ENCODE assay signal across 10 cellular contexts in genomic region chr7:37285701-37286475, GRCh38.
DNase-seq lines count a peak whose midpoint lies in the region; FAIRE-seq and TF ChIP-seq lines count a peak whose summit lies in the region.
"Had no signal": no experiment of that assay in that cellular context is flagged by ENCODE, and none has a peak within 500 bp of the region (broad histone marks: within the 10 kb centered on the region; RNA-seq: fewer than 3 reads in every experiment).

No MANE protein-coding gene starts in this region.

- H3K27me3 Mint-ChIP-seq in nephron (ENCODE audit: low read depth) (no peaks in the 10 kb centered on the region), Caco-2 (ENCODE audit: insufficient read depth, unreplicated experiment) (peaks cover 7% of the 10 kb centered on the region)

- peak; percentile 6 for DNase-seq in DMS79 (lab: John Stamatoyannopoulos, UW)
- no peak for DNase-seq in DMS79 treated with DMSO at 0.1 percent for 48 hours (lab: John Stamatoyannopoulos, UW)
- DNase-seq in NCI-H1105 (lab: John Stamatoyannopoulos, UW), result peak; percentile 57
- DNase-seq in bronchial epithelial cell (ENCODE audit: low read depth), result no peak
- no peak for DNase-seq in Caco-2
- no peak for DNase-seq in frontal cortex (ENCODE audit: low spot score in 2 of 2)
- DNase-seq in OCI-M2 (lab: John Stamatoyannopoulos, UW; ENCODE audit: unreplicated experiment), result no peak
- DNase-seq: NCI-H1048, SHP77 treated with DMSO at 0.1 percent for 48 hours had no signal

- no peaks in the 10 kb centered on the region for H3K9me3 ChIP-seq in Caco-2

- FAIRE-seq in bronchial epithelial cell (lab: Jason Lieb, UNC) (peak; percentile 62), frontal cortex (lab: Jason Lieb, UNC) (no peak)

- H3K4me1 ChIP-seq in Caco-2, result no peaks in the 10 kb centered on the region

- no peak overlapping the region for H3K4me3 Mint-ChIP-seq in nephron
- H3K4me3 Mint-ChIP-seq in Caco-2 (ENCODE audit: unreplicated experiment), result no peak overlapping the region

- POLR2A ChIA-PET in Caco-2 (lab: Charles Lee), result no interaction called here

- H3K27ac Mint-ChIP-seq in nephron (peak overlapping the region in 2 of 3 experiments; percentile 64 to 68), Caco-2 (ENCODE audit: unreplicated experiment) (no peak overlapping the region)

- TF ChIP-seq CTCF in bronchial epithelial cell (IDR thresholded peaks at IDR 0.05; ENCODE audit: insufficient read depth, low read length, severe bottlenecking), result no peak
- TF ChIP-seq CTCF in nephron (IDR thresholded peaks at IDR 0.05; ENCODE audit: unreplicated experiment in 3 of 3), result no peak
- no peak for TF ChIP-seq CTCF in Caco-2 (IDR thresholded peaks at IDR 0.05; ENCODE audit: insufficient read depth in 1 of 2, low read depth in 1 of 2, low read length in 1 of 2, severe bottlenecking in 1 of 2, unreplicated experiment in 1 of 2)

- no peak overlapping the region for H3K4me3 ChIP-seq in bronchial epithelial cell (ENCODE audit: low read depth, low read length)
- no peak overlapping the region for H3K4me3 ChIP-seq in Caco-2 (ENCODE audit: low read depth, low read length)

- CTCF ChIA-PET in Caco-2 (lab: Charles Lee), result interaction anchor here (0.6 kb wide), 1 partner anchor 210 kb away, joined by 3 read pairs; no protein-coding TSS in a partner anchor

- intact Hi-C loops in Caco-2 (cut with micrococcal nuclease; ENCODE audit: unreplicated experiment), result no loop called here

- H3K9me3 Mint-ChIP-seq in nephron, result no peaks in the 10 kb centered on the region
- H3K9me3 Mint-ChIP-seq in Caco-2 (ENCODE audit: unreplicated experiment), result peaks cover 7% of the 10 kb centered on the region

- H3K27me3 ChIP-seq in bronchial epithelial cell (ENCODE audit: control insufficient read depth, insufficient read depth, low read length) (no peaks in the 10 kb centered on the region), Caco-2 (replicated peaks; ENCODE audit: control insufficient read depth, insufficient read depth, low read length) (no peaks in the 10 kb centered on the region)

- peaks cover 4% of the 10 kb centered on the region for H3K36me3 Mint-ChIP-seq in nephron (ENCODE audit: low read depth)
- H3K36me3 Mint-ChIP-seq in Caco-2 (ENCODE audit: insufficient read depth, unreplicated experiment), result no peaks in the 10 kb centered on the region

- no peaks in the 10 kb centered on the region for H3K36me3 ChIP-seq in bronchial epithelial cell (ENCODE audit: control insufficient read depth, insufficient read depth, low read length)
- no peaks in the 10 kb centered on the region for H3K36me3 ChIP-seq in Caco-2 (ENCODE audit: control insufficient read depth, insufficient read depth, low read length)

- H3K4me1 Mint-ChIP-seq in nephron (peaks cover 80% of the 10 kb centered on the region), Caco-2 (ENCODE audit: low read depth, unreplicated experiment) (no peaks in the 10 kb centered on the region)

- no TSS peak for BruUV-seq in Caco-2 (replicated peaks; lab: Mats Ljungman, UMichigan)

Comparison
In these comparisons a context has a peak if more than half of its experiments do, and no peak if none do; other contexts are left out.
1. DNase-seq: peak in DMS79 (single experiment) and NCI-H1105 (single experiment); none in DMS79 treated with DMSO at 0.1 percent for 48 hours (single experiment), bronchial epithelial cell (single experiment), Caco-2 (0 of 2), frontal cortex (0 of 2) and OCI-M2 (single experiment).